18 cellular contexts compared by ENCODE assay signal in genomic region chr10:51103818-51104217, GRCh38. TPM values are rescaled to one million over a fixed set of nuclear protein-coding genes. Genes with fewer than 3 reads are reported as not detected.
DNase-seq lines count a peak whose midpoint lies in the region; ATAC-seq and TF ChIP-seq lines count a peak whose summit lies in the region.
"Had no signal": no experiment of that assay in that cellular context is flagged by ENCODE, and none has a peak within 500 bp of the region (broad histone marks: within the 10 kb centered on the region; RNA-seq: fewer than 3 reads in every experiment).

No MANE protein-coding gene starts in this region.

- no peak overlapping the region for H3K4me3 Mint-ChIP-seq in HFFc6
- H3K4me3 Mint-ChIP-seq: CD14-positive monocyte, H9 had no signal

- DNase-seq in DMS53 treated with DMSO at 0.1 percent for 48 hours (lab: John Stamatoyannopoulos, UW; ENCODE audit: unreplicated experiment) (peak; percentile 11), HFFc6 (peak; percentile 18), SW480 (ENCODE audit: low spot score) (peak; percentile 9), fibroblast of pulmonary artery (ENCODE audit: low read depth) (peak; percentile 49), pons (ENCODE audit: low spot score) (no peak), HuH-7.5 (ENCODE audit: low spot score) (no peak)
- DNase-seq in activated naive CD4-positive, alpha-beta T cell treated with Interleukin-2 at 50 U/mL for 16 hours: no peak
- DNase-seq: DND-41, H9, KBM-7, MG63, NCI-H1092 treated with DMSO at 0.1 percent for 48 hours, NCI-H1694 treated with DMSO at 0.1 percent for 48 hours, NCI-H345, PC-9, SHP77 treated with DMSO at 0.1 percent for 48 hours had no signal

- H3K27ac Mint-ChIP-seq in HFFc6: peak overlapping the region; percentile 3; the same call in 1 of the 2 replicates
- H3K27ac Mint-ChIP-seq: CD14-positive monocyte, H9 had no signal

- H3K36me3 Mint-ChIP-seq in HFFc6 (ENCODE audit: low read depth): peaks cover 5% of the 10 kb centered on the region
- H3K36me3 Mint-ChIP-seq: CD14-positive monocyte had no signal

- H3K9me3 Mint-ChIP-seq in HFFc6: no peaks in the 10 kb centered on the region
- H3K9me3 Mint-ChIP-seq: H9 had no signal

- no peak for ATAC-seq in GM18520 (IDR thresholded peaks at IDR 0.05; ENCODE audit: unreplicated experiment)

- peaks cover 52% of the 10 kb centered on the region for H3K4me1 Mint-ChIP-seq in HFFc6 (ENCODE audit: low read depth)
- H3K4me1 Mint-ChIP-seq: CD14-positive monocyte, H9 had no signal

- no peak for TF ChIP-seq CTCF in HFFc6 (IDR thresholded peaks at IDR 0.05)
- no peak for TF ChIP-seq CTCF in fibroblast of pulmonary artery (IDR thresholded peaks at IDR 0.05; ENCODE audit: low read length, missing control alignments)

- no peaks in the 10 kb centered on the region for H3K27me3 Mint-ChIP-seq in HFFc6 (ENCODE audit: insufficient read depth)

- H3K4me3 ChIP-seq in fibroblast of pulmonary artery (replicated peaks; ENCODE audit: low read depth, low read length): no peak overlapping the region
- H3K4me3 ChIP-seq: MG63, PC-9 had no signal

RNA-seq across cellular contexts. Expression of gene PRKG1, which starts 29.5 kb away (rescaled TPM):
- 10 to 100 TPM in 2 of 6 experiments, 1 to 10 TPM in 4; 9.3 to 10.1 (median 9.8) TPM for total RNA-seq in HFFc6 (2021; fragmentation: NEBNext Ultra II Directional; extraction: Animal tissue kit (Norgen Biotek cat#: 25700))

Comparison
In these comparisons a context has a peak if more than half of its experiments do, and no peak if none do; other contexts are left out.
1. DNase-seq: peak in DMS53 treated with DMSO at 0.1 percent for 48 hours (single experiment), HFFc6 (single experiment), SW480 (single experiment) and fibroblast of pulmonary artery (single experiment); none in activated naive CD4-positive, alpha-beta T cell treated with Interleukin-2 at 50 U/mL for 16 hours (single experiment), pons (single experiment) and HuH-7.5 (single experiment).